In the genomic region with DNA sequence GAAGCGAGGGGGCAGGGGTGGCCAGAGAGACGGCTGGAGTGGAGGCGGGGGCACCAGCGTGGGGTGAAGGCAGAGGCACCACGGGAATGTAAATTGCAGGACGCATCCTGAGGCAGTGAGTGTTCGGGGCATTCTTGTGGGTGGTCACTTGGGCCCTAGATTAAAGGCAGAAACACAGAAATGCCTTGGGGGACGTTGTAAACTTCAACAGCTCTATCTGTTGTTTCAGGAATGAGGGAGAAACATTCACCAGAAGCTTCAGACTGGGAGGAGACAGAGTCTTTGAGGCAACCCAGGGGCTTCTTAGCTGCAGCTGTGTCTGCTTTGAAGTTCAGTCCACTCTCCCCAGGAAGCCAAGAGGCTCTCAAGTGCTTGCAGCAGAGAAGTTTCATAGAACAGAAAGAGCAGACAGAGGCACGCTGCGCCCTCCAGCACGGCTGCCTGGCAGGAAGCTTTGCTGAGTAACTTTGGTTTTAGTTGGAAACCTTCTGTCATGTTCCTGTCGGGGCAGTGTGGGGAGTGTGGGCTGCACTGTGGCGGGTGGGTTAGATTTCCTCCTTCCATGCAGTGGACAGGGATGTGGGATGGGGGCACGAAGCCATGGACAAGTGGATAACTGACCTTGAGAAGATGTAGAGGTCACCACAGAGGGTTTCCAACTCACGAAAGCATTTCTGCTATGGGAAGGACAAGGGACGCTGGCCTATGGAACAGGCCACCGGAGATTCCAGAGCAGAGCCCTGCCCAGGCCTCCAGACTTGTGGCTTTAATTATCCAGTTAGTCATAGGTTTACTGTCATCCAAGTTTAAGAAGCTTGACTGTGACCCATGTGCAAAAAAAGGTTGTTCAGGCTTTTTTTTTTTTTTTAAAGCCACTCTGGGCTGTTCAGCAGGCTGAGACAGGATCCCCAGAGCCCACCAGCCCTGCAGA, we compare ENCODE assay signal across 8 cellular contexts.
DNase-seq lines count a peak whose midpoint lies in the region; ATAC-seq, FAIRE-seq and TF ChIP-seq lines count a peak whose summit lies in the region.

No MANE protein-coding gene starts in this region.

- H3K36me3 ChIP-seq in GM23248 (ENCODE audit: low read depth) (no peaks in the 10 kb centered on the region), heart left ventricle (no peaks in the 10 kb centered on the region), skeletal muscle satellite cell (ENCODE audit: insufficient read depth, low read length) (no peaks in the 10 kb centered on the region)

- H3K4me3 Mint-ChIP-seq in activated naive CD4-positive, alpha-beta T cell treated with anti-CD3 and anti-CD28 coated beads, Interleukin-2, amount 50 U/mL, for 24 hours, result peak overlapping the region; percentile 86

- peak overlapping the region; percentile 98 for H3K27ac Mint-ChIP-seq in activated naive CD4-positive, alpha-beta T cell treated with anti-CD3 and anti-CD28 coated beads, Interleukin-2, amount 50 U/mL, for 24 hours

- H3K4me1 Mint-ChIP-seq in activated naive CD4-positive, alpha-beta T cell treated with anti-CD3 and anti-CD28 coated beads, Interleukin-2, amount 50 U/mL, for 24 hours, result peaks cover 65% of the 10 kb centered on the region

- no peaks in the 10 kb centered on the region for H3K9me2 ChIP-seq in GM23248 (ENCODE audit: insufficient read depth)

- H3K4me2 ChIP-seq in GM23248 (ENCODE audit: unreplicated experiment) (peak overlapping the region; percentile 82), skeletal muscle satellite cell (ENCODE audit: low read length) (peak overlapping the region; percentile 71)

- intact Hi-C loops in heart left ventricle (cut with DNase I), result loop anchor here in 8 of 10 donors (5.0 to 10.0 kb wide), 9 partner anchors 42 to 136 kb away; partner anchors contain the start of gene ARF6 (in 6 of the 8)

- in situ Hi-C loops in GM23248 (cut with MboI), result no loop called here

- H3F3A ChIP-seq in GM23248 (ENCODE audit: insufficient read depth), result peaks cover 58% of the 10 kb centered on the region

- peak in 1 of 12 donors; percentile 20 for TF ChIP-seq CTCF in heart left ventricle (IDR thresholded peaks at IDR 0.05)

- H3K9me3 Mint-ChIP-seq in activated naive CD4-positive, alpha-beta T cell treated with anti-CD3 and anti-CD28 coated beads, Interleukin-2, amount 50 U/mL, for 24 hours, result no peaks in the 10 kb centered on the region

- H3K9ac ChIP-seq in GM23248 (peak overlapping the region; percentile 84), skeletal muscle satellite cell (ENCODE audit: low read depth, low read length) (peak overlapping the region; percentile 79)

- ATAC-seq in SK-N-SH treated with all-trans-retinoic acid at 6 μM for 48 hours, result peak; percentile 76
- ATAC-seq in heart left ventricle, result peak; percentile 54 to 79 (median 72)
- ATAC-seq in GM19463 (IDR thresholded peaks at IDR 0.05; ENCODE audit: unreplicated experiment), result no peak

- peak overlapping the region; percentile 92 for H3K27ac ChIP-seq in GM23248
- H3K27ac ChIP-seq in heart left ventricle, result peak overlapping the region; percentile 59 to 92 (median 82)

- no peak for FAIRE-seq in H54 (lab: Jason Lieb, UNC)

- TF ChIP-seq POLR2A in heart left ventricle (IDR thresholded peaks at IDR 0.05) (no peak), H54 (IDR thresholded peaks at IDR 0.05; ENCODE audit: low read depth, low read length) (no peak)

- H3K27me3 ChIP-seq in GM23248 (replicated peaks; ENCODE audit: insufficient read depth) (no peaks in the 10 kb centered on the region), heart left ventricle (no peaks in the 10 kb centered on the region), skeletal muscle satellite cell (ENCODE audit: control insufficient read depth, insufficient read depth, low read length) (no peaks in the 10 kb centered on the region)

- H2AFZ ChIP-seq in GM23248, result peak overlapping the region; percentile 60

- H3K4me3 ChIP-seq in GM23248 (peak overlapping the region; percentile 44), heart left ventricle (peak overlapping the region in 1 of 12 donors; percentile 35), skeletal muscle satellite cell (ENCODE audit: low read length) (peak overlapping the region; percentile 37)

- WGBS in GM23248 (ENCODE audit: low coverage in 1 of 2, low lambda C conversion rate in 2 of 2, missing lambda C conversion rate in 2 of 2), 2 experiments, result 3 to 5% methylated on average over 17 of the region's 17 CpGs
- 45 to 54% (median 46%) methylated on average over 17 of the region's 17 CpGs for WGBS in heart left ventricle, 4 donors

- no peaks in the 10 kb centered on the region for H3K27me3 Mint-ChIP-seq in activated naive CD4-positive, alpha-beta T cell treated with anti-CD3 and anti-CD28 coated beads, Interleukin-2, amount 50 U/mL, for 24 hours

- peak; percentile 63 to 64 for DNase-seq in AML-193 (lab: John Stamatoyannopoulos, UW)
- DNase-seq in GM23248, result peak; percentile 95
- peak; percentile 60 to 81 (median 72) for DNase-seq in heart left ventricle
- DNase-seq in H54 (ENCODE audit: insufficient read length, low spot score), result no peak

- H3K36me3 Mint-ChIP-seq in activated naive CD4-positive, alpha-beta T cell treated with anti-CD3 and anti-CD28 coated beads, Interleukin-2, amount 50 U/mL, for 24 hours, result no peaks in the 10 kb centered on the region

- no peaks in the 10 kb centered on the region for H4K20me1 ChIP-seq in GM23248 (ENCODE audit: insufficient read depth)

- H3K4me1 ChIP-seq in GM23248 (ENCODE audit: insufficient read depth), result peaks cover 66% of the 10 kb centered on the region
- peaks cover 0 to 66% (median 48%) of the 10 kb centered on the region in 12 donors for H3K4me1 ChIP-seq in heart left ventricle
- H3K4me1 ChIP-seq in skeletal muscle satellite cell (ENCODE audit: control insufficient read depth, insufficient read depth, low read length), result peaks cover 59% of the 10 kb centered on the region

- no peaks in the 10 kb centered on the region for H3K79me2 ChIP-seq in GM23248 (ENCODE audit: insufficient read depth)

- H3K9me3 ChIP-seq in GM23248 (ENCODE audit: low read depth) (no peaks in the 10 kb centered on the region), heart left ventricle (no peaks in the 10 kb centered on the region), skeletal muscle satellite cell (replicated peaks; ENCODE audit: low read length) (no peaks in the 10 kb centered on the region)

TF ChIP-seq in SK-N-SH treated with all-trans-retinoic acid at 6 μM for 48 hours, 23 proteins besides CTCF, POLR2A, EP300 and RAD21:
- TF ChIP-seq CSRNP3 (CRISPR knock-in tag; IDR thresholded peaks at IDR 0.05), result no peak
- no peak for TF ChIP-seq ZC3H10 (CRISPR knock-in tag; IDR thresholded peaks at IDR 0.05)
- no peak for TF ChIP-seq TOX (CRISPR knock-in tag; IDR thresholded peaks at IDR 0.05; ENCODE audit: borderline replicate concordance)
- TF ChIP-seq ZNF8 (CRISPR knock-in tag; IDR thresholded peaks at IDR 0.05), result no peak
- no peak for TF ChIP-seq TCF4 (CRISPR knock-in tag; IDR thresholded peaks at IDR 0.05; ENCODE audit: borderline replicate concordance)
- TF ChIP-seq SNAI2 (CRISPR knock-in tag; IDR thresholded peaks at IDR 0.05), result no peak; the same call in 1 of the 2 replicates
- no peak for TF ChIP-seq ESRRG (CRISPR knock-in tag; IDR thresholded peaks at IDR 0.05)
- no peak for TF ChIP-seq ZNF70 (CRISPR knock-in tag; IDR thresholded peaks at IDR 0.05)
- no peak for TF ChIP-seq CREB5 (CRISPR knock-in tag; IDR thresholded peaks at IDR 0.05; ENCODE audit: low read depth)
- TF ChIP-seq BACH2 (CRISPR knock-in tag; IDR thresholded peaks at IDR 0.05; ENCODE audit: borderline replicate concordance), result no peak
- TF ChIP-seq ZNF565 (CRISPR knock-in tag; conservative IDR thresholded peaks at IDR 0.05; ENCODE audit: low read depth), result no peak
- no peak for TF ChIP-seq OSR1 (CRISPR knock-in tag; IDR thresholded peaks at IDR 0.05)
